14 cellular contexts compared by ENCODE assay signal in the genomic region with DNA sequence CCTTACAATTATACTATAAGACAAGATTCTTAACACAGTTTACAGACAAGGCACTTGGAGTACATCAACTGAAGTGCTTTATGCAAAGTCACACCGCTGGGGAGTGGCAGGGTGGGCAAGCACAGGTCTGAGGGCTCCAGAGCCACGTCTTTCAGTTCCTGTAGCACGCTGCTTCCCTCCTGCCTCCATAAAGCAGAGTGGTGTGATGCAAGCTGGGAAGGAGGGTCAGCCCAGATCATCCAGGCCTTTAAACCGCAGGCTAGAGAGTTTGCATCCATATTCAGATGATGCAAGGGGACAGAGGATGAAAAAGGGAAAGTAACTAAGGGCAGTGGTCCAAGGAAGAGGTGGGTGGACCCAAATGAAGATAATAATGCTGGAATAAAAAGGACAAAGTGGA.
"Had no signal": no experiment of that assay in that cellular context is flagged by ENCODE, and none has a peak within 500 bp of the region (broad histone marks: within the 10 kb centered on the region; RNA-seq: fewer than 3 reads in every experiment).

No MANE protein-coding gene starts in this region.

- H3K27ac Mint-ChIP-seq: endodermal cell had no signal

- H3K4me3 ChIP-seq: tibial artery, uterus had no signal

- H3K27me3 Mint-ChIP-seq: naive thymus-derived CD8-positive, alpha-beta T cell had no signal

- H3K27ac ChIP-seq: tibial artery, uterus had no signal

- ATAC-seq: activated CD4-positive, CD25-positive, alpha-beta regulatory T cell treated with anti-CD3 and anti-CD28 coated beads, Interleukin-2, amount 50 U/mL, for 24 hours; left lobe of liver; naive thymus-derived CD8-positive, alpha-beta T cell had no signal

- H3K27me3 ChIP-seq: tibial artery, uterus had no signal

- H3K4me1 ChIP-seq: uterus had no signal

- H3K4me1 Mint-ChIP-seq: naive thymus-derived CD8-positive, alpha-beta T cell had no signal

- H3K4me3 Mint-ChIP-seq: endodermal cell; naive thymus-derived CD8-positive, alpha-beta T cell had no signal

- H3K9me3 ChIP-seq: tibial artery, uterus had no signal

- H3K9me3 Mint-ChIP-seq: endodermal cell; naive thymus-derived CD8-positive, alpha-beta T cell had no signal

- H3K36me3 ChIP-seq: uterus had no signal

- DNase-seq: activated CD4-positive, alpha-beta T cell treated with anti-CD3 and anti-CD28 coated beads, Interleukin-2, amount 50 U/mL, for 1 hour; activated naive CD4-positive, alpha-beta T cell treated with Interleukin-2 at 50 U/mL for 16 hours; endodermal cell; erythroblast; hippocampal formation; naive thymus-derived CD8-positive, alpha-beta T cell; nucleus accumbens; posterior cingulate gyrus; stimulated activated CD4-positive, alpha-beta T cell treated with anti-CD3 and anti-CD28 coated beads, Interleukin-4, amount 100 ng/mL, for 1 hour; stimulated activated naive CD4-positive, alpha-beta T cell; tibial artery; uterus had no signal
